ENCODE assay signal across 1 cellular context in genomic region chr3:42012378-42012934, GRCh38.
TF ChIP-seq lines count a peak whose summit lies in the region.

No MANE protein-coding gene starts in this region.

TF ChIP-seq in GM12878, 131 proteins besides CTCF, POLR2A, EP300 and RAD21 (continues in another document):
- peak; percentile 85 for TF ChIP-seq BCLAF1 (IDR thresholded peaks at IDR 0.05)
- TF ChIP-seq MEF2A (IDR thresholded peaks at IDR 0.05; ENCODE audit: insufficient read depth, low read depth, low read length), result no peak
- no peak for TF ChIP-seq YY1 (IDR thresholded peaks at IDR 0.05; ENCODE audit: low read depth, low read length)
- no peak for TF ChIP-seq GABPA (IDR thresholded peaks at IDR 0.05; ENCODE audit: low read depth)
- peak; percentile 93 for TF ChIP-seq CHD1 (IDR thresholded peaks at IDR 0.05; ENCODE audit: low read depth, low read length)
- TF ChIP-seq NBN (IDR thresholded peaks at IDR 0.05), result no peak
- TF ChIP-seq SIX5 (IDR thresholded peaks at IDR 0.05; ENCODE audit: low read depth, low read length, severe bottlenecking), result peak; percentile 10
- no peak for TF ChIP-seq MTA3 (IDR thresholded peaks at IDR 0.05; ENCODE audit: borderline replicate concordance, low read length)
- TF ChIP-seq YBX1 (IDR thresholded peaks at IDR 0.05), result no peak
- no peak for TF ChIP-seq IKZF1 (conservative IDR thresholded peaks at IDR 0.05)
- peak; percentile 96 for TF ChIP-seq KLF5 (IDR thresholded peaks at IDR 0.05; ENCODE audit: partially characterized antibody)
- TF ChIP-seq BHLHE40 (IDR thresholded peaks at IDR 0.05; ENCODE audit: borderline replicate concordance in 1 of 2, low read depth in 2 of 2, low read length in 1 of 2), result peak; percentile 80 to 82
- no peak for TF ChIP-seq ZNF687 (IDR thresholded peaks at IDR 0.05)
- TF ChIP-seq ZNF207 (IDR thresholded peaks at IDR 0.05; ENCODE audit: borderline replicate concordance), result peak; percentile 51; the same call in 1 of the 2 replicates
- no peak for TF ChIP-seq SMC3 (IDR thresholded peaks at IDR 0.05; ENCODE audit: borderline replicate concordance, low read length)
- TF ChIP-seq SREBF1 (IDR thresholded peaks at IDR 0.05; ENCODE audit: low read length), result peak; percentile 75
- TF ChIP-seq ATF3 (IDR thresholded peaks at IDR 0.05; ENCODE audit: borderline replicate concordance, extremely low read depth, low read depth, low read length), result no peak
- TF ChIP-seq POU2F2 (IDR thresholded peaks at IDR 0.05; ENCODE audit: borderline replicate concordance, low read depth, low read length), result no peak
- no peak for TF ChIP-seq ZBTB40 (IDR thresholded peaks at IDR 0.05; ENCODE audit: borderline replicate concordance)
- no peak for TF ChIP-seq TCF3 (IDR thresholded peaks at IDR 0.05; ENCODE audit: borderline replicate concordance, insufficient read depth, low read depth, low read length)
- TF ChIP-seq TAF1 (IDR thresholded peaks at IDR 0.05; ENCODE audit: borderline replicate concordance, low read depth, low read length), result no peak
- TF ChIP-seq KAT2A (conservative IDR thresholded peaks at IDR 0.05; ENCODE audit: control insufficient read depth, low read depth, low read length), result no peak
- no peak for TF ChIP-seq DPF2 (IDR thresholded peaks at IDR 0.05)
- no peak for TF ChIP-seq RUNX3 (IDR thresholded peaks at IDR 0.05; ENCODE audit: low read length)
- TF ChIP-seq PKNOX1 (IDR thresholded peaks at IDR 0.05), result no peak
- no peak for TF ChIP-seq NFIC (IDR thresholded peaks at IDR 0.05; ENCODE audit: low read depth, low read length)
- peak; percentile 95 for TF ChIP-seq ESRRA (IDR thresholded peaks at IDR 0.05; ENCODE audit: low read length)
- peak in 1 of 2 experiments; percentile 47; a peak in 1 of 4 replicates for TF ChIP-seq ETV6 (conservative IDR thresholded peaks at IDR 0.05 in 1 of 2, IDR thresholded peaks at IDR 0.05 in 1 of 2; ENCODE audit: borderline replicate concordance in 1 of 2, low read depth in 1 of 2)
- peak; percentile 92 for TF ChIP-seq SKIL (IDR thresholded peaks at IDR 0.05; ENCODE audit: low read depth, poor library complexity, severe bottlenecking)
- TF ChIP-seq STAT3 (IDR thresholded peaks at IDR 0.05; ENCODE audit: low read depth, low read length), result no peak
- no peak for TF ChIP-seq KDM1A (IDR thresholded peaks at IDR 0.05; ENCODE audit: borderline replicate concordance)
- TF ChIP-seq NKRF (conservative IDR thresholded peaks at IDR 0.05), result no peak
- TF ChIP-seq LARP7 (IDR thresholded peaks at IDR 0.05), result no peak
- TF ChIP-seq HSF1 (IDR thresholded peaks at IDR 0.05; ENCODE audit: low read depth, low read length), result no peak
- no peak for TF ChIP-seq E4F1 (IDR thresholded peaks at IDR 0.05; ENCODE audit: borderline replicate concordance, partially characterized antibody)
- TF ChIP-seq RBBP5 (conservative IDR thresholded peaks at IDR 0.05), result no peak
- no peak for TF ChIP-seq ZBED1 (IDR thresholded peaks at IDR 0.05; ENCODE audit: borderline replicate concordance)
- no peak for TF ChIP-seq MTA2 (IDR thresholded peaks at IDR 0.05; ENCODE audit: low read depth)
- TF ChIP-seq CBX5 (IDR thresholded peaks at IDR 0.05; ENCODE audit: low read depth), result no peak
- TF ChIP-seq MAX (IDR thresholded peaks at IDR 0.05; ENCODE audit: low read depth, low read length), result no peak
- peak; percentile 57; the same call in 1 of the 2 replicates for TF ChIP-seq RAD51 (IDR thresholded peaks at IDR 0.05)
